In genomic region chr2:119701352-119701751, GRCh38 we compare ENCODE assay signal across 1 cellular context.
TF ChIP-seq lines count a peak whose summit lies in the region.

No MANE protein-coding gene starts in this region.

TF ChIP-seq in HepG2, 621 proteins besides CTCF, POLR2A, EP300 and RAD21:
- TF ChIP-seq MTF2 (CRISPR knock-in tag; IDR thresholded peaks at IDR 0.05; ENCODE audit: borderline replicate concordance) (no peak), ZSCAN30 (CRISPR knock-in tag; IDR thresholded peaks at IDR 0.05) (no peak), TP53 (CRISPR knock-in tag; conservative IDR thresholded peaks at IDR 0.05) (no peak), MNT (IDR thresholded peaks at IDR 0.05) (no peak), ZNF614 (CRISPR knock-in tag; IDR thresholded peaks at IDR 0.05; ENCODE audit: borderline replicate concordance) (no peak), DMAP1 (CRISPR knock-in tag; IDR thresholded peaks at IDR 0.05) (no peak), TBL1XR1 (IDR thresholded peaks at IDR 0.05; ENCODE audit: borderline replicate concordance, low read length, partially characterized antibody) (no peak), RNF2 (conservative IDR thresholded peaks at IDR 0.05; ENCODE audit: low read depth) (no peak), ZFP36L2 (CRISPR knock-in tag; IDR thresholded peaks at IDR 0.05) (no peak), DZIP1 (CRISPR knock-in tag; IDR thresholded peaks at IDR 0.05) (no peak), ZEB1 (IDR thresholded peaks at IDR 0.05; ENCODE audit: insufficient replicate concordance, low read depth) (no peak)
- TF ChIP-seq, protein P1, sequence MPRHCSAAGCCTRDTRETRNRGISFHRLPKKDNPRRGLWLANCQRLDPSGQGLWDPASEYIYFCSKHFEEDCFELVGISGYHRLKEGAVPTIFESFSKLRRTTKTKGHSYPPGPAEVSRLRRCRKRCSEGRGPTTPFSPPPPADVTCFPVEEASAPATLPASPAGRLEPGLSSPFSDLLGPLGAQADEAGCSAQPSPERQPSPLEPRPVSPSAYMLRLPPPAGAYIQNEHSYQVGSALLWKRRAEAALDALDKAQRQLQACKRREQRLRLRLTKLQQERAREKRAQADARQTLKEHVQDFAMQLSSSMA (CRISPR knock-in tag; IDR thresholded peaks at IDR 0.05): no peak
